ENCODE assay signal across 1 cellular context in genomic region chr22:39297490-39298193, GRCh38.
A peak's percentile ranks its signal among the peaks of the same experiment; 100 is the strongest.
TF ChIP-seq lines count a peak whose summit lies in the region.

No MANE protein-coding gene starts in this region.

TF ChIP-seq in HepG2, 621 proteins besides CTCF, POLR2A, EP300 and RAD21 (continued from another document and continues in another):
- TF ChIP-seq DZIP1 (CRISPR knock-in tag; IDR thresholded peaks at IDR 0.05) (no peak), ZBTB21 (CRISPR knock-in tag; IDR thresholded peaks at IDR 0.05) (no peak), ZNF264 (CRISPR knock-in tag; IDR thresholded peaks at IDR 0.05) (no peak), ZNF598 (CRISPR knock-in tag; IDR thresholded peaks at IDR 0.05; ENCODE audit: borderline replicate concordance) (no peak), POLR2G (IDR thresholded peaks at IDR 0.05; ENCODE audit: low read depth, low read length) (peak; percentile 24; the same call in 1 of the 2 replicates), ZNF343 (CRISPR knock-in tag; IDR thresholded peaks at IDR 0.05) (no peak), PREB (CRISPR knock-in tag; IDR thresholded peaks at IDR 0.05) (no peak), ZNF574 (CRISPR knock-in tag; IDR thresholded peaks at IDR 0.05) (peak; percentile 50; the same call in 1 of the 2 replicates), LBX2 (CRISPR knock-in tag; IDR thresholded peaks at IDR 0.05; ENCODE audit: borderline replicate concordance) (no peak), HOXA7 (CRISPR knock-in tag; IDR thresholded peaks at IDR 0.05) (no peak), ZFP36 (IDR thresholded peaks at IDR 0.05; ENCODE audit: borderline replicate concordance, low read depth, low read length, partially characterized antibody) (no peak), ZNF878 (CRISPR knock-in tag; IDR thresholded peaks at IDR 0.05) (no peak), CERS6 (CRISPR knock-in tag; IDR thresholded peaks at IDR 0.05) (no peak), CREB3 (CRISPR knock-in tag; IDR thresholded peaks at IDR 0.05) (no peak), ZBTB39 (CRISPR knock-in tag; IDR thresholded peaks at IDR 0.05) (no peak), ZNF766 (CRISPR knock-in tag; IDR thresholded peaks at IDR 0.05; ENCODE audit: borderline replicate concordance) (no peak), ZNF577 (CRISPR knock-in tag; IDR thresholded peaks at IDR 0.05; ENCODE audit: borderline replicate concordance, low read depth) (no peak), RBFOX2 (IDR thresholded peaks at IDR 0.05; ENCODE audit: low read depth, low read length) (0 out of 2 replicates have a peak, but pooled peaks have one; percentile 22), ZBTB7A (CRISPR knock-in tag; IDR thresholded peaks at IDR 0.05) (0 out of 2 replicates have a peak, but pooled peaks have one; percentile 27), CC2D1A (CRISPR knock-in tag; IDR thresholded peaks at IDR 0.05) (no peak), HNRNPL (IDR thresholded peaks at IDR 0.05; ENCODE audit: low read depth, low read length) (peak; percentile 92), HES4 (CRISPR knock-in tag; IDR thresholded peaks at IDR 0.05; ENCODE audit: borderline replicate concordance) (no peak), DMAP1 (CRISPR knock-in tag; IDR thresholded peaks at IDR 0.05) (0 out of 2 replicates have a peak, but pooled peaks have one; percentile 22), HNF1B (CRISPR knock-in tag; IDR thresholded peaks at IDR 0.05) (peak; percentile 50; the same call in 1 of the 2 replicates), USF2 (IDR thresholded peaks at IDR 0.05; ENCODE audit: low read depth, low read length) (no peak), USF2 (CRISPR knock-in tag; IDR thresholded peaks at IDR 0.05; ENCODE audit: borderline replicate concordance) (no peak), ZSCAN12 (CRISPR knock-in tag; IDR thresholded peaks at IDR 0.05) (no peak), FOXK1 (CRISPR knock-in tag; IDR thresholded peaks at IDR 0.05; ENCODE audit: borderline replicate concordance, low read depth) (no peak), KLF12 (CRISPR knock-in tag; IDR thresholded peaks at IDR 0.05; ENCODE audit: borderline replicate concordance) (no peak), ZNF512 (CRISPR knock-in tag; IDR thresholded peaks at IDR 0.05) (no peak), CCAR2 (optimal IDR thresholded peaks at IDR 0.05; ENCODE audit: low read depth, low read length) (no peak), KDM3A (CRISPR knock-in tag; IDR thresholded peaks at IDR 0.05; ENCODE audit: low read depth) (peak; percentile 50; the same call in 1 of the 2 replicates), NR1H2 (CRISPR knock-in tag; IDR thresholded peaks at IDR 0.05; ENCODE audit: borderline replicate concordance, low read depth) (no peak), ZSCAN25 (CRISPR knock-in tag; IDR thresholded peaks at IDR 0.05) (peak; percentile 97)
